In genomic region chr13:82245860-82246259, GRCh38 we compare ENCODE assay signal across 29 cellular contexts.
"Had no signal": no experiment of that assay in that cellular context is flagged by ENCODE, and none has a peak within 500 bp of the region (broad histone marks: within the 10 kb centered on the region; RNA-seq: fewer than 3 reads in every experiment).

No MANE protein-coding gene starts in this region.

- H3K4me3 Mint-ChIP-seq: stimulated activated effector memory CD8-positive, alpha-beta T cell treated with anti-CD3 and anti-CD28 coated beads, Interleukin-12 subunit alpha, Interleukin-12 subunit beta, amount 100 ng/mL, for 72 hours; stimulated activated memory B cell treated with anti-CD40 and anti-IgM and Interleukin-4, amounts not matched to agents 10 μg/mL and 1 μg/mL and 100 μg/mL, for 72 hours; stimulated activated naive B cell treated with anti-CD40 and anti-IgM and Interleukin-4, amounts not matched to agents 10 μg/mL and 1 μg/mL and 100 μg/mL, for 72 hours; stimulated activated naive CD8-positive, alpha-beta T cell treated with anti-CD3 and anti-CD28 coated beads, Interleukin-15, amount 100 ng/mL, for 72 hours; stimulated activated naive CD8-positive, alpha-beta T cell treated with anti-CD3 and anti-CD28 coated beads, Interleukin-15, Interleukin-2, amounts not matched to agents 100 ng/mL and 50 ng/mL, for 24 hours; type B pancreatic cell had no signal

- H3K36me3 Mint-ChIP-seq: stimulated activated effector memory CD8-positive, alpha-beta T cell treated with anti-CD3 and anti-CD28 coated beads, Interleukin-12 subunit alpha, Interleukin-12 subunit beta, amount 100 ng/mL, for 72 hours; stimulated activated memory B cell treated with anti-CD40 and anti-IgM and Interleukin-4, amounts not matched to agents 10 μg/mL and 1 μg/mL and 100 μg/mL, for 72 hours; stimulated activated naive B cell treated with anti-CD40 and anti-IgM and Interleukin-4, amounts not matched to agents 10 μg/mL and 1 μg/mL and 100 μg/mL, for 72 hours; type B pancreatic cell had no signal

- H3K9me3 Mint-ChIP-seq: stimulated activated memory B cell treated with anti-CD40 and anti-IgM and Interleukin-4, amounts not matched to agents 10 μg/mL and 1 μg/mL and 100 μg/mL, for 72 hours; type B pancreatic cell had no signal

- H3K27me3 Mint-ChIP-seq: stimulated activated memory B cell treated with anti-CD40 and anti-IgM and Interleukin-4, amounts not matched to agents 10 μg/mL and 1 μg/mL and 100 μg/mL, for 72 hours; stimulated activated naive B cell treated with anti-CD40 and anti-IgM and Interleukin-4, amounts not matched to agents 10 μg/mL and 1 μg/mL and 100 μg/mL, for 72 hours; stimulated activated naive CD8-positive, alpha-beta T cell treated with anti-CD3 and anti-CD28 coated beads, Interleukin-15, amount 100 ng/mL, for 72 hours; stimulated activated naive CD8-positive, alpha-beta T cell treated with anti-CD3 and anti-CD28 coated beads, Interleukin-15, Interleukin-2, amounts not matched to agents 100 ng/mL and 50 ng/mL, for 24 hours; type B pancreatic cell had no signal

- DNase-seq: stimulated activated CD4-positive, alpha-beta T cell treated with anti-CD3 and anti-CD28 coated beads, Interleukin-2, amount 100 ng/mL, for 48 hours; stimulated activated CD4-positive, alpha-beta T cell treated with anti-CD3 and anti-CD28 coated beads, Interleukin-4, amount 100 ng/mL, for 1 hour; stimulated activated CD4-positive, alpha-beta T cell treated with anti-CD3 and anti-CD28 coated beads, Interleukin-4, amount 100 ng/mL, for 24 hours; stimulated activated CD4-positive, alpha-beta T cell treated with anti-CD3 and anti-CD28 coated beads, Interleukin-4, amount 100 ng/mL, for 4 hours; stimulated activated CD8-positive, alpha-beta memory T cell treated with anti-CD3 and anti-CD28 coated beads, Interleukin-4, amount 100 ng/mL, for 48 hours; stimulated activated naive B cell treated with anti-CD40 and anti-IgM and Interleukin-4, amounts not matched to agents 10 μg/mL and 1 μg/mL and 100 μg/mL, for 72 hours; stimulated activated naive CD4-positive, alpha-beta T cell; stimulated activated naive CD4-positive, alpha-beta T cell treated with Interleukin-2 at 50 U/mL for 16 hours; stimulated activated naive CD8-positive, alpha-beta T cell treated with anti-CD3 and anti-CD28 coated beads, Interleukin-15, amount 100 ng/mL, for 72 hours; stimulated activated naive CD8-positive, alpha-beta T cell treated with anti-CD3 and anti-CD28 coated beads, Interleukin-15, Interleukin-2, amounts not matched to agents 100 U/mL and 50 U/mL, for 24 hours; stomach; substantia nigra; testis; thyroid gland; tibial artery; transverse colon; trophoblast cell; upper lobe of left lung; upper lobe of right lung; uterus had no signal

- H3K4me3 ChIP-seq: stomach, suprapubic skin, testis, thoracic aorta, thyroid gland, tibial artery, tibial nerve, transverse colon, upper lobe of left lung, upper lobe of right lung, uterus, vagina had no signal

- ATAC-seq: stimulated activated effector memory CD8-positive, alpha-beta T cell treated with anti-CD3 and anti-CD28 coated beads, Interleukin-12 subunit alpha, Interleukin-12 subunit beta, amount 100 ng/mL, for 72 hours; stimulated activated memory B cell treated with anti-CD40 and anti-IgM and Interleukin-4, amounts not matched to agents 10 μg/mL and 1 μg/mL and 100 μg/mL, for 72 hours; stimulated activated naive B cell treated with anti-CD40 and anti-IgM and Interleukin-4, amounts not matched to agents 10 μg/mL and 1 μg/mL and 100 μg/mL, for 72 hours; stimulated activated naive CD8-positive, alpha-beta T cell treated with anti-CD3 and anti-CD28 coated beads, Interleukin-15, amount 100 ng/mL, for 72 hours; stimulated activated naive CD8-positive, alpha-beta T cell treated with anti-CD3 and anti-CD28 coated beads, Interleukin-15, Interleukin-2, amounts not matched to agents 100 U/mL and 50 U/mL, for 24 hours; upper lobe of right lung had no signal

- H3K27ac ChIP-seq: stomach, suprapubic skin, testis, thoracic aorta, thyroid gland, tibial artery, tibial nerve, transverse colon, upper lobe of left lung, upper lobe of right lung, uterus, vagina had no signal

- H3K9me3 ChIP-seq: stomach, suprapubic skin, testis, thoracic aorta, thyroid gland, tibial artery, tibial nerve, upper lobe of left lung, upper lobe of right lung, uterus, vagina had no signal

- H3K27me3 ChIP-seq: stomach, suprapubic skin, testis, thyroid gland, tibial artery, tibial nerve, transverse colon, upper lobe of left lung, upper lobe of right lung, uterus, vagina had no signal

- H3K36me3 ChIP-seq: stomach, suprapubic skin, thoracic aorta, thyroid gland, tibial artery, tibial nerve, transverse colon, upper lobe of left lung, upper lobe of right lung, uterus, vagina had no signal

- H3K4me1 Mint-ChIP-seq: stimulated activated effector memory CD8-positive, alpha-beta T cell treated with anti-CD3 and anti-CD28 coated beads, Interleukin-12 subunit alpha, Interleukin-12 subunit beta, amount 100 ng/mL, for 72 hours; stimulated activated memory B cell treated with anti-CD40 and anti-IgM and Interleukin-4, amounts not matched to agents 10 μg/mL and 1 μg/mL and 100 μg/mL, for 72 hours; stimulated activated naive B cell treated with anti-CD40 and anti-IgM and Interleukin-4, amounts not matched to agents 10 μg/mL and 1 μg/mL and 100 μg/mL, for 72 hours; stimulated activated naive CD8-positive, alpha-beta T cell treated with anti-CD3 and anti-CD28 coated beads, Interleukin-15, amount 100 ng/mL, for 72 hours had no signal

- FAIRE-seq: urothelium cell line had no signal

- H3K4me1 ChIP-seq: stomach, suprapubic skin, testis, thyroid gland, tibial artery, tibial nerve, transverse colon, upper lobe of left lung, upper lobe of right lung, uterus, vagina had no signal

- H3K27ac Mint-ChIP-seq: stimulated activated effector memory CD8-positive, alpha-beta T cell treated with anti-CD3 and anti-CD28 coated beads, Interleukin-12 subunit alpha, Interleukin-12 subunit beta, amount 100 ng/mL, for 72 hours; stimulated activated memory B cell treated with anti-CD40 and anti-IgM and Interleukin-4, amounts not matched to agents 10 μg/mL and 1 μg/mL and 100 μg/mL, for 72 hours; stimulated activated naive B cell treated with anti-CD40 and anti-IgM and Interleukin-4, amounts not matched to agents 10 μg/mL and 1 μg/mL and 100 μg/mL, for 72 hours; stimulated activated naive CD8-positive, alpha-beta T cell treated with anti-CD3 and anti-CD28 coated beads, Interleukin-15, amount 100 ng/mL, for 72 hours; stimulated activated naive CD8-positive, alpha-beta T cell treated with anti-CD3 and anti-CD28 coated beads, Interleukin-15, Interleukin-2, amounts not matched to agents 100 ng/mL and 50 ng/mL, for 24 hours; type B pancreatic cell had no signal
